19 cellular contexts compared by ENCODE assay signal in genomic region chr4:4559596-4559995, GRCh38. TPM values are rescaled to one million over a fixed set of nuclear protein-coding genes. Genes with fewer than 3 reads are reported as not detected.
DNase-seq lines count a peak whose midpoint lies in the region; ATAC-seq and TF ChIP-seq lines count a peak whose summit lies in the region.
"Had no signal": no experiment of that assay in that cellular context is flagged by ENCODE, and none has a peak within 500 bp of the region (broad histone marks: within the 10 kb centered on the region; RNA-seq: fewer than 3 reads in every experiment).

No MANE protein-coding gene starts in this region.

- H3K27ac Mint-ChIP-seq in Calu3 (ENCODE audit: unreplicated experiment), result no peak overlapping the region
- H3K27ac Mint-ChIP-seq in CD4-positive, alpha-beta T cell, result no peak overlapping the region

- no peaks in the 10 kb centered on the region for H3K27me3 ChIP-seq in brain microvascular endothelial cell (replicated peaks)
- H3K27me3 ChIP-seq in CD4-positive, alpha-beta T cell (ENCODE audit: control insufficient read depth, insufficient read depth, low read length), result no peaks in the 10 kb centered on the region
- H3K27me3 ChIP-seq: adrenal gland, left lung had no signal

- no peak overlapping the region for H3K27ac ChIP-seq in brain microvascular endothelial cell
- H3K27ac ChIP-seq in CD4-positive, alpha-beta T cell (ENCODE audit: low read depth, low read length), result no peak overlapping the region
- H3K27ac ChIP-seq: adrenal gland, left lung, prostate gland had no signal

- BruUV-seq in Calu3 (replicated peaks; lab: Mats Ljungman, UMichigan), result no TSS peak

- CTCF ChIA-PET in Calu3 (lab: Charles Lee), result no interaction called here
- CTCF ChIA-PET in CD4-positive, alpha-beta T cell (lab: Charles Lee), result no interaction called here

- H3K27me3 Mint-ChIP-seq in Calu3 (ENCODE audit: unreplicated experiment), result no peaks in the 10 kb centered on the region
- no peaks in the 10 kb centered on the region for H3K27me3 Mint-ChIP-seq in CD4-positive, alpha-beta T cell

- H3K36me3 ChIP-seq in brain microvascular endothelial cell (replicated peaks), result no peaks in the 10 kb centered on the region
- H3K36me3 ChIP-seq: adrenal gland, left lung, prostate gland had no signal

- no peaks in the 10 kb centered on the region for H3K9me3 Mint-ChIP-seq in Calu3 (ENCODE audit: low read depth, unreplicated experiment)
- H3K9me3 Mint-ChIP-seq in CD4-positive, alpha-beta T cell, result no peaks in the 10 kb centered on the region
- H3K9me3 Mint-ChIP-seq: neural crest cell had no signal

- POLR2A ChIA-PET in CD4-positive, alpha-beta T cell (lab: Charles Lee), result no interaction called here

- H3K36me3 Mint-ChIP-seq in Calu3 (ENCODE audit: insufficient read depth, unreplicated experiment), result no peaks in the 10 kb centered on the region
- H3K36me3 Mint-ChIP-seq in CD4-positive, alpha-beta T cell (ENCODE audit: low read depth), result peaks cover 30% of the 10 kb centered on the region

- TF ChIP-seq CTCF in Calu3 (IDR thresholded peaks at IDR 0.05; ENCODE audit: unreplicated experiment), result no peak
- TF ChIP-seq CTCF in brain microvascular endothelial cell (IDR thresholded peaks at IDR 0.05; ENCODE audit: low read depth, low read length, missing control alignments), result no peak
- TF ChIP-seq CTCF in CD4-positive, alpha-beta T cell (IDR thresholded peaks at IDR 0.05), result no peak

- no peak overlapping the region for H3K4me3 Mint-ChIP-seq in Calu3 (ENCODE audit: low read depth, unreplicated experiment)
- H3K4me3 Mint-ChIP-seq in CD4-positive, alpha-beta T cell, result no peak overlapping the region
- H3K4me3 Mint-ChIP-seq: neural crest cell had no signal

- no peak overlapping the region for H3K4me3 ChIP-seq in brain microvascular endothelial cell (ENCODE audit: low read depth, low read length)
- H3K4me3 ChIP-seq: adrenal gland, left lung, prostate gland had no signal

- DNase-seq in Calu3, result peak; percentile 10
- peak; percentile 10 for DNase-seq in HT1080 (ENCODE audit: low read depth)
- DNase-seq in brain microvascular endothelial cell, result peak; percentile 40
- peak; percentile 45 for DNase-seq in non-pigmented ciliary epithelial cell (ENCODE audit: low read depth)
- no peak for DNase-seq in activated naive CD4-positive, alpha-beta T cell (lab: John Stamatoyannopoulos, UW)
- no peak for DNase-seq in HCEC 1CT
- no peak for DNase-seq in CD4-positive, alpha-beta T cell
- DNase-seq: activated CD4-positive, alpha-beta T cell treated with anti-CD3 and anti-CD28 coated beads for 4 hours; activated effector memory CD4-positive, alpha-beta T cell treated with anti-CD3 and anti-CD28 coated beads, Interleukin-2, amount 50 U/mL, for 16 hours; adrenal gland; dermis blood vessel endothelial cell; DMS79; GOT3; left lung; NCI-H1417 treated with DMSO at 0.1 percent for 48 hours; NCI-H524 treated with DMSO at 0.1 percent for 48 hours had no signal

- H3K9me3 ChIP-seq in CD4-positive, alpha-beta T cell (ENCODE audit: control insufficient read depth, low read length), result no peaks in the 10 kb centered on the region
- H3K9me3 ChIP-seq: adrenal gland, left lung, prostate gland had no signal

- no peak for ATAC-seq in CD4-positive, alpha-beta T cell (ENCODE audit: poor library complexity)
- ATAC-seq: HepG2, left lung had no signal

- intact Hi-C loops in Calu3 (cut with micrococcal nuclease; ENCODE audit: unreplicated experiment), result no loop called here
- intact Hi-C loops in CD4-positive, alpha-beta T cell (cut with DNase I, micrococcal nuclease), result no loop called here

- in situ Hi-C loops in brain microvascular endothelial cell (cut with HindIII; ENCODE audit: low pct_ligation_motif_present, low sequenced_read_pairs), result no loop called here

- peaks cover 8% of the 10 kb centered on the region for H3K4me1 Mint-ChIP-seq in Calu3 (ENCODE audit: low read depth, unreplicated experiment)
- no peaks in the 10 kb centered on the region for H3K4me1 Mint-ChIP-seq in CD4-positive, alpha-beta T cell (ENCODE audit: low read depth)
- H3K4me1 Mint-ChIP-seq: neural crest cell had no signal

RNA-seq across cellular contexts. Expression of gene STX18, which starts 17.7 kb away (rescaled TPM):
- 25.6 and 27.3 TPM in 2 replicates for total RNA-seq in Calu3 (2022)
- total RNA-seq in HT1080 (2014; rRNA removed; shearing (Covaris generic)), result 23.4 and 26.0 TPM in 2 replicates
- polyA plus RNA-seq in HT1080 (2015; cell fraction: cytosol; rRNA removed), result 19.5 and 22.6 TPM in 2 replicates
- 26.3 and 29.2 TPM in 2 replicates for polyA plus RNA-seq in HT1080 (2015; cell fraction: nucleus; rRNA removed)
- total RNA-seq in CD4-positive, alpha-beta T cell, result 10 to 100 TPM; 15.2 to 15.5 TPM

Comparison
In these comparisons a context has a peak if more than half of its experiments do, and no peak if none do; other contexts are left out.
1. DNase-seq: peak in Calu3 (single experiment), HT1080 (single experiment), brain microvascular endothelial cell (single experiment) and non-pigmented ciliary epithelial cell (single experiment); none in activated naive CD4-positive, alpha-beta T cell (0 of 4), HCEC 1CT (single experiment) and CD4-positive, alpha-beta T cell (0 of 10).